ENCODE assay signal across 8 cellular contexts in the genomic region with DNA sequence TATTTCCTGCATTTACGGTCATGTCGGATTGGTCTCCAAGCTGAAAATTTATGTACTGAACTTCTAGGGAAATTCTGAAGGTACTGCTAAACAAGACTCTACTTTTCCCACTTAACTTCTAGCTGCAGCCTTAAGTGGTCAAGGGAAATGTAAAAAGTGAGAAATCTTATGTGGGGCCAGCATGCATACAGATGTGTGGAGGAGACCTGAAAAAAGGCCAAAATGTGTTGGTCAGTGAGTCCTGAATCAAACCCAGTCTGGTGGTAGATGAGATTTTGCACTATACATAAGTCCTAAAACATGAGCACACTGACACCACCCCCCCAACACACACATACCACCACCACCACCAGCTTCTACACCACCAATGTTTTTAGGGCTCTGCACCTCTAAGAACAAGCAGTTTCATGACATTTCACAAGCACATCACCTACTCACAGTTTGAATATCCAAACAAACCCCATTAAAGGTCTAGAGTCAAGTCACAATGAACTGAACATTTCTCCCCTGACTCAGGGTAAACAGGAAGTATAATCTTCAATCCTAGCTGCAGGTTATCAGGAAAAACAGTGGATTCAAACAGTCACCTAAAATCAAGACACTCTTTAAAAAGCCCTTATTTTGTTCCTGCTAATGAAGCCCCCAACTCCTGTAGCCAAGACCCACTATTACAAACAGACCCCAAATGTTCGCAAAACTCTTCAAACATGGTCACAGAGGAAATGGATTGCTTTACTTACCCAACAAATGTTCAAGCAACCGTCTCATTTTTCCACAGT. TPM values are rescaled to one million over a fixed set of nuclear protein-coding genes. Genes with fewer than 3 reads are reported as not detected.
DNase-seq lines count a peak whose midpoint lies in the region; ATAC-seq, FAIRE-seq and TF ChIP-seq lines count a peak whose summit lies in the region.

No MANE protein-coding gene starts in this region.

- peaks cover 42% of the 10 kb centered on the region for H3K4me1 Mint-ChIP-seq in CD4-positive, alpha-beta T cell (ENCODE audit: low read depth)

- H3K4me1 ChIP-seq in breast epithelium (peaks cover 33 to 85% of the 10 kb centered on the region in 2 donors), muscle layer of colon (ENCODE audit: insufficient read depth, low read length) (peaks cover 97% of the 10 kb centered on the region)

- intact Hi-C loops in CD4-positive, alpha-beta T cell (cut with DNase I, micrococcal nuclease), result loop anchor here (5.0 kb wide), 2 partner anchors 38 to 147 kb away; partner anchors contain the start of gene NCOA3 (in 1 of the 2)
- intact Hi-C loops in breast epithelium (cut with DNase I; ENCODE audit: low total_unique reads), result loop anchor here (5.0 kb wide), 1 partner anchor 38 kb away; no protein-coding TSS in a partner anchor

- CTCF ChIA-PET in CD4-positive, alpha-beta T cell (lab: Charles Lee), result interaction anchor here (1.3 to 4.2 kb wide), 2 partner anchors 29 to 266 kb away, joined by 3 to 28 read pairs; no protein-coding TSS in a partner anchor

- H3K27me3 Mint-ChIP-seq in CD4-positive, alpha-beta T cell, result no peaks in the 10 kb centered on the region

- H3K36me3 Mint-ChIP-seq in CD4-positive, alpha-beta T cell (ENCODE audit: low read depth), result peaks cover 24% of the 10 kb centered on the region

- no peak for TF ChIP-seq CTCF in CD4-positive, alpha-beta T cell (IDR thresholded peaks at IDR 0.05)
- no peak for TF ChIP-seq CTCF in breast epithelium (IDR thresholded peaks at IDR 0.05)

- H3K4me3 Mint-ChIP-seq in CD4-positive, alpha-beta T cell, result peak overlapping the region; percentile 93

- no peak overlapping the region for H3K9ac ChIP-seq in muscle layer of colon (ENCODE audit: low read length)

- ATAC-seq in CD4-positive, alpha-beta T cell (ENCODE audit: poor library complexity), result no peak
- ATAC-seq in HG03565 (IDR thresholded peaks at IDR 0.05; ENCODE audit: unreplicated experiment) (no peak), GM21360 (IDR thresholded peaks at IDR 0.05; ENCODE audit: unreplicated experiment) (no peak)

- POLR2A ChIA-PET in CD4-positive, alpha-beta T cell (lab: Charles Lee), result interaction anchor here (0.6 to 3.9 kb wide), 6 partner anchors 10 to 78 kb away, joined by 3 to 22 read pairs (median 3); no protein-coding TSS in a partner anchor

- H3K36me3 ChIP-seq in MG63, result peaks cover 19% of the 10 kb centered on the region
- H3K36me3 ChIP-seq in breast epithelium, result no peaks in the 10 kb centered on the region
- no peaks in the 10 kb centered on the region for H3K36me3 ChIP-seq in muscle layer of colon (ENCODE audit: insufficient read depth, low read length)

- TF ChIP-seq POLR2A in breast epithelium (IDR thresholded peaks at IDR 0.05), result no peak
- TF ChIP-seq POLR2A in GM12892 (IDR thresholded peaks at IDR 0.05; ENCODE audit: low read depth, low read length), result no peak

- no peaks in the 10 kb centered on the region for H3K9me3 ChIP-seq in CD4-positive, alpha-beta T cell (ENCODE audit: control insufficient read depth, low read length)
- H3K9me3 ChIP-seq in MG63, result no peaks in the 10 kb centered on the region
- no peaks in the 10 kb centered on the region for H3K9me3 ChIP-seq in breast epithelium
- H3K9me3 ChIP-seq in muscle layer of colon (ENCODE audit: low read length), result no peaks in the 10 kb centered on the region

- H3K9me3 Mint-ChIP-seq in CD4-positive, alpha-beta T cell, result no peaks in the 10 kb centered on the region

- H3K27me3 ChIP-seq in CD4-positive, alpha-beta T cell (ENCODE audit: control insufficient read depth, insufficient read depth, low read length), result no peaks in the 10 kb centered on the region
- no peaks in the 10 kb centered on the region for H3K27me3 ChIP-seq in MG63
- no peaks in the 10 kb centered on the region for H3K27me3 ChIP-seq in breast epithelium
- H3K27me3 ChIP-seq in muscle layer of colon (ENCODE audit: control insufficient read depth in 1 of 2, insufficient read depth in 2 of 2, low read length in 2 of 2), result no peaks in the 10 kb centered on the region

- H3K27ac Mint-ChIP-seq in CD4-positive, alpha-beta T cell, result no peak overlapping the region

- H3K4me3 ChIP-seq in MG63 (peak overlapping the region; percentile 33), breast epithelium (peak overlapping the region in 2 of 3 donors; percentile 16 to 39), muscle layer of colon (ENCODE audit: low read depth in 1 of 2, low read length in 2 of 2) (no peak overlapping the region)

- FAIRE-seq in GM12892 (lab: Jason Lieb, UNC), result no peak

- DNase-seq in CD4-positive, alpha-beta T cell, result no peak
- no peak for DNase-seq in MG63
- no peak for DNase-seq in breast epithelium (ENCODE audit: low spot score in 2 of 2)
- DNase-seq in NCI-H1105 (lab: John Stamatoyannopoulos, UW), result no peak
- DNase-seq in GM12892 (ENCODE audit: insufficient read length), result no peak

- H3K27ac ChIP-seq in CD4-positive, alpha-beta T cell (ENCODE audit: low read depth, low read length), result peak overlapping the region; percentile 85
- H3K27ac ChIP-seq in breast epithelium, result peak overlapping the region; percentile 99 to 100
- peak overlapping the region; percentile 94 for H3K27ac ChIP-seq in muscle layer of colon (ENCODE audit: low read depth, low read length)

RNA-seq across cellular contexts. Expression of gene ZMYND8, which starts 1.6 kb away (rescaled TPM):
- total RNA-seq in CD4-positive, alpha-beta T cell, result 10 to 100 TPM; 33.0 to 34.3 TPM
- 10.2 and 14.1 TPM in 2 replicates for total RNA-seq in MG63 (2014; rRNA removed; shearing (Covaris generic); ENCODE audit: low replicate concordance)
- total RNA-seq in breast epithelium, result 10 to 100 TPM; 40.6 to 47.7 (median 41.4) TPM
- polyA plus RNA-seq in GM12892 (2012; ENCODE audit: missing spikeins), result 20.2 TPM

Comparison
In these comparisons a context has a peak if more than half of its experiments do, and no peak if none do; other contexts are left out.
1. H3K4me3 ChIP-seq: peak in MG63 (single experiment) and breast epithelium (2 of 3); none in muscle layer of colon (0 of 2).
2. Peak in every context shown above with its lines, with median percentiles within 50 percentile points of each other: H3K27ac ChIP-seq.